ENCODE assay signal across 23 cellular contexts in the genomic region with DNA sequence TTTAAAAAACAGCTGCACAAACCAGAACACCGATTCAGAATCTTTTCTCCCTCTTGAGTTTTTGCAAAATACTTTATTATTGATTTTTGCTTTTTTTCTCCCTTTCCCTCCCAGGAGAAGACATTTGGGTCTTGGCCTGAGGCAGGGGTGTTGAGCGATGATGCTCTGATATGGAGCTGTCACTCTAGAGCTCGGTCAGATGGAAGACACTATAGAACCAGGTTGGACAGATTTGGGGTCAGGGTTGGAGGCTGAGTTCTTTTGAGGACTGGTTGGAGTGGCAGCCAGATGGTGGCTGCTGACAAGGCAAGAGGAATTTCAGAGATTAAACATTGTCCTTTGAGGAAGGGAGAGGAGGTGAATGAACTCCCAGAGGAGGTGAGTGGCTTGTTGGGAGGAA. TPM values are rescaled to one million over a fixed set of nuclear protein-coding genes. Genes with fewer than 3 reads are reported as not detected.
DNase-seq lines count a peak whose midpoint lies in the region; ATAC-seq and TF ChIP-seq lines count a peak whose summit lies in the region.
"Had no signal": no experiment of that assay in that cellular context is flagged by ENCODE, and none has a peak within 500 bp of the region (broad histone marks: within the 10 kb centered on the region; RNA-seq: fewer than 3 reads in every experiment).

No MANE protein-coding gene starts in this region.

- H3K27ac ChIP-seq in A673 (ENCODE audit: low read depth, low read length, poor library complexity, severe bottlenecking) (no peak overlapping the region), ascending aorta (peak overlapping the region; percentile 70 to 78), Peyer's patch (no peak overlapping the region)
- H3K27ac ChIP-seq in naive thymus-derived CD4-positive, alpha-beta T cell (ENCODE audit: low read depth, low read length) = no peak overlapping the region
- H3K27ac ChIP-seq: BLaER1 treated with 17β-estradiol and CSF1 and Interleukin-3, amounts not matched to agents 10 nM and 100 nM; suprapubic skin; WERI-Rb-1 had no signal

- POLR2A ChIA-PET in A673 (lab: Charles Lee; ENCODE audit: low non-redundant PET) = no interaction called here
- POLR2A ChIA-PET in Caco-2 (lab: Charles Lee) = interaction anchor here (0.9 kb wide), 1 partner anchor 747 kb away, joined by 4 read pairs; no protein-coding TSS in a partner anchor
- POLR2A ChIA-PET in naive thymus-derived CD4-positive, alpha-beta T cell (lab: Charles Lee) = interaction anchor here (0.6 kb wide), 1 partner anchor 273 kb away, joined by 4 read pairs; no protein-coding TSS in a partner anchor

- peaks cover 21% of the 10 kb centered on the region for H3K36me3 Mint-ChIP-seq in Caco-2 (ENCODE audit: insufficient read depth, unreplicated experiment)
- H3K36me3 Mint-ChIP-seq in naive thymus-derived CD4-positive, alpha-beta T cell = peaks cover 0 to 15% (median 6%) of the 10 kb centered on the region in 5 donors

- H3K4me3 Mint-ChIP-seq in Caco-2 (ENCODE audit: unreplicated experiment) = no peak overlapping the region
- H3K4me3 Mint-ChIP-seq in naive thymus-derived CD4-positive, alpha-beta T cell = no peak overlapping the region
- H3K4me3 Mint-ChIP-seq: activated CD4-positive, alpha-beta T cell treated with anti-CD3 and anti-CD28 coated beads, Interleukin-2, amount 10 ng/mL, durations not matched to agents 7 days and 5 days had no signal

- intact Hi-C loops in A673 (cut with micrococcal nuclease; ENCODE audit: unreplicated experiment) (no loop called here), Caco-2 (cut with micrococcal nuclease; ENCODE audit: unreplicated experiment) (no loop called here), ascending aorta (cut with DNase I) (loop anchor here (5.0 kb wide), 1 partner anchor 207 kb away; no protein-coding TSS in a partner anchor)
- intact Hi-C loops in naive thymus-derived CD4-positive, alpha-beta T cell (cut with micrococcal nuclease) = no loop called here

- H3K9me3 ChIP-seq in A673 (ENCODE audit: low read depth, low read length, poor library complexity, severe bottlenecking) = no peaks in the 10 kb centered on the region
- H3K9me3 ChIP-seq in Caco-2 = no peaks in the 10 kb centered on the region
- no peaks in the 10 kb centered on the region for H3K9me3 ChIP-seq in ascending aorta
- no peaks in the 10 kb centered on the region for H3K9me3 ChIP-seq in naive thymus-derived CD4-positive, alpha-beta T cell (ENCODE audit: control insufficient read depth in 2 of 3, low read length in 3 of 3)
- H3K9me3 ChIP-seq in Peyer's patch = no peaks in the 10 kb centered on the region
- H3K9me3 ChIP-seq: BLaER1 treated with 17β-estradiol and CSF1 and Interleukin-3, amounts not matched to agents 10 nM and 100 nM; suprapubic skin had no signal

- peaks cover 27% of the 10 kb centered on the region for H3K36me3 ChIP-seq in A673 (ENCODE audit: insufficient read depth, low read length, poor library complexity, severe bottlenecking)
- H3K36me3 ChIP-seq in Caco-2 (ENCODE audit: control insufficient read depth, insufficient read depth, low read length) = no peaks in the 10 kb centered on the region
- peaks cover 42 to 55% of the 10 kb centered on the region in 2 donors for H3K36me3 ChIP-seq in ascending aorta
- H3K36me3 ChIP-seq in naive thymus-derived CD4-positive, alpha-beta T cell (ENCODE audit: control insufficient read depth in 2 of 3, insufficient read depth in 3 of 3, low read length in 3 of 3) = peaks cover 0 to 43% (median 2%) of the 10 kb centered on the region in 3 experiments
- H3K36me3 ChIP-seq in Peyer's patch = peaks cover 0 to 60% (median 0%) of the 10 kb centered on the region in 3 donors

- H3K27me3 ChIP-seq in A673 (replicated peaks; ENCODE audit: insufficient read depth, low read depth, low read length, poor library complexity) (no peaks in the 10 kb centered on the region), Caco-2 (replicated peaks; ENCODE audit: control insufficient read depth, insufficient read depth, low read length) (no peaks in the 10 kb centered on the region), ascending aorta (no peaks in the 10 kb centered on the region), Peyer's patch (no peaks in the 10 kb centered on the region)
- H3K27me3 ChIP-seq in naive thymus-derived CD4-positive, alpha-beta T cell (ENCODE audit: control insufficient read depth in 2 of 2, insufficient read depth in 2 of 2, low read length in 2 of 2) = no peaks in the 10 kb centered on the region
- H3K27me3 ChIP-seq: BLaER1 treated with 17β-estradiol and CSF1 and Interleukin-3, amounts not matched to agents 10 nM and 100 nM; suprapubic skin had no signal

- H3K27ac Mint-ChIP-seq in Caco-2 (ENCODE audit: unreplicated experiment) = peak overlapping the region; percentile 26
- peak overlapping the region in 6 of 9 donors; percentile 6 to 79 (median 28) for H3K27ac Mint-ChIP-seq in naive thymus-derived CD4-positive, alpha-beta T cell
- H3K27ac Mint-ChIP-seq: activated CD4-positive, alpha-beta T cell treated with anti-CD3 and anti-CD28 coated beads, Interleukin-2, amount 10 ng/mL, durations not matched to agents 7 days and 5 days had no signal

- no peaks in the 10 kb centered on the region for H3K9me3 Mint-ChIP-seq in Caco-2 (ENCODE audit: unreplicated experiment)
- H3K9me3 Mint-ChIP-seq in naive thymus-derived CD4-positive, alpha-beta T cell = no peaks in the 10 kb centered on the region
- H3K9me3 Mint-ChIP-seq: activated CD4-positive, alpha-beta T cell treated with anti-CD3 and anti-CD28 coated beads, Interleukin-2, amount 10 ng/mL, durations not matched to agents 7 days and 5 days had no signal

- no peaks in the 10 kb centered on the region for H3K4me1 ChIP-seq in A673 (ENCODE audit: insufficient read depth, low read length, poor library complexity, severe bottlenecking)
- H3K4me1 ChIP-seq in Caco-2 = no peaks in the 10 kb centered on the region
- H3K4me1 ChIP-seq in ascending aorta = peaks cover 0 to 11% of the 10 kb centered on the region in 2 donors
- no peaks in the 10 kb centered on the region for H3K4me1 ChIP-seq in naive thymus-derived CD4-positive, alpha-beta T cell (ENCODE audit: control insufficient read depth in 2 of 2, insufficient read depth in 2 of 2, low read length in 2 of 2)
- no peaks in the 10 kb centered on the region for H3K4me1 ChIP-seq in Peyer's patch
- H3K4me1 ChIP-seq: suprapubic skin had no signal

- BruUV-seq in A673 (replicated peaks; lab: Mats Ljungman, UMichigan) (TSS peak; percentile 35), Caco-2 (replicated peaks; lab: Mats Ljungman, UMichigan) (no TSS peak)

- DNase-seq in A673 (ENCODE audit: low spot score) (no peak), Caco-2 (no peak), ascending aorta (ENCODE audit: low spot score in 2 of 2) (no peak), Peyer's patch (no peak)
- no peak for DNase-seq in naive thymus-derived CD4-positive, alpha-beta T cell
- DNase-seq: activated CD4-positive, alpha-beta T cell treated with anti-CD3 and anti-CD28 coated beads, Interleukin-2, amount 10 ng/mL, durations not matched to agents 7 days and 5 days; activated CD8-positive, alpha-beta memory T cell treated with anti-CD3 and anti-CD28 coated beads, Interleukin-2, amount 50 U/mL, for 4 hours; activated effector memory CD4-positive, alpha-beta T cell treated with anti-CD3 and anti-CD28 coated beads, Interleukin-2, amount 50 U/mL, for 16 hours; EL; glutamatergic neuron; NCI-H2029 treated with DMSO at 0.1 percent for 48 hours; NCI-H345; nucleus accumbens; OCI-M1; Right ventricle myocardium superior; small intestine; stimulated activated CD4-positive, alpha-beta T cell treated with anti-CD3 and anti-CD28 coated beads, Interleukin-1b, Interleukin-23, amount 100 ng/mL, for 48 hours; T-helper 9 cell; WERI-Rb-1 had no signal

- no peaks in the 10 kb centered on the region for H3K27me3 Mint-ChIP-seq in Caco-2 (ENCODE audit: insufficient read depth, unreplicated experiment)
- H3K27me3 Mint-ChIP-seq in naive thymus-derived CD4-positive, alpha-beta T cell = no peaks in the 10 kb centered on the region
- H3K27me3 Mint-ChIP-seq: activated CD4-positive, alpha-beta T cell treated with anti-CD3 and anti-CD28 coated beads, Interleukin-2, amount 10 ng/mL, durations not matched to agents 7 days and 5 days had no signal

- no peak for TF ChIP-seq CTCF in A673 (conservative IDR thresholded peaks at IDR 0.05; ENCODE audit: low read depth, low read length)
- no peak for TF ChIP-seq CTCF in Caco-2 (IDR thresholded peaks at IDR 0.05; ENCODE audit: insufficient read depth in 1 of 2, low read depth in 1 of 2, low read length in 1 of 2, severe bottlenecking in 1 of 2, unreplicated experiment in 1 of 2)
- TF ChIP-seq CTCF in ascending aorta (IDR thresholded peaks at IDR 0.05) = no peak
- no peak for TF ChIP-seq CTCF in Peyer's patch (IDR thresholded peaks at IDR 0.05)

- no peak for TF ChIP-seq POLR2A in Peyer's patch (IDR thresholded peaks at IDR 0.05)

- H3K4me3 ChIP-seq in A673 (ENCODE audit: low read depth, low read length, poor library complexity, severe bottlenecking) (no peak overlapping the region), Caco-2 (ENCODE audit: low read depth, low read length) (no peak overlapping the region), ascending aorta (no peak overlapping the region), Peyer's patch (no peak overlapping the region)
- no peak overlapping the region for H3K4me3 ChIP-seq in naive thymus-derived CD4-positive, alpha-beta T cell (ENCODE audit: low read length)
- H3K4me3 ChIP-seq: BLaER1 treated with 17β-estradiol and CSF1 and Interleukin-3, amounts not matched to agents 10 nM and 100 nM; suprapubic skin had no signal

- no peak for ATAC-seq in naive thymus-derived CD4-positive, alpha-beta T cell
- ATAC-seq in GM18861 (IDR thresholded peaks at IDR 0.05; ENCODE audit: unreplicated experiment) (no peak), GM21526 (IDR thresholded peaks at IDR 0.05; ENCODE audit: low FRiP score, unreplicated experiment) (no peak)

- CTCF ChIA-PET in A673 (lab: Charles Lee) (no interaction called here), Caco-2 (lab: Charles Lee) (no interaction called here)
- CTCF ChIA-PET in naive thymus-derived CD4-positive, alpha-beta T cell (lab: Charles Lee) = no interaction called here

- peaks cover 7% of the 10 kb centered on the region for H3K4me1 Mint-ChIP-seq in Caco-2 (ENCODE audit: low read depth, unreplicated experiment)
- H3K4me1 Mint-ChIP-seq in naive thymus-derived CD4-positive, alpha-beta T cell = no peaks in the 10 kb centered on the region
- H3K4me1 Mint-ChIP-seq: activated CD4-positive, alpha-beta T cell treated with anti-CD3 and anti-CD28 coated beads, Interleukin-2, amount 10 ng/mL, durations not matched to agents 7 days and 5 days had no signal

RNA-seq across cellular contexts. Expression of a gene that starts 16.9 kb away (rescaled TPM):
- total RNA-seq in A673 (2021) = 26.9 and 29.5 TPM in 2 replicates
- total RNA-seq in Caco-2 (2022) = 29.4 and 32.3 TPM in 2 replicates
- 16.2 TPM for total RNA-seq in ascending aorta
- total RNA-seq in naive thymus-derived CD4-positive, alpha-beta T cell = 10 to 100 TPM; 25.8 to 38.0 (median 28.3) TPM
- polyA plus RNA-seq in naive thymus-derived CD4-positive, alpha-beta T cell = 10 to 100 TPM in 1 of 2 donors, 1 to 10 TPM in 1; 4.1 to 10.8 TPM
- 10 to 100 TPM in 3 of 4 donors, 1 to 10 TPM in 1; 9.1 to 16.5 (median 10.7) TPM for total RNA-seq in Peyer's patch

Comparison
In these comparisons a context has a peak if more than half of its experiments do, and no peak if none do; other contexts are left out.
1. H3K27ac ChIP-seq: peak in ascending aorta (2 of 2); none in A673 (single experiment), naive thymus-derived CD4-positive, alpha-beta T cell (single experiment) and Peyer's patch (0 of 4).